In the genomic region with DNA sequence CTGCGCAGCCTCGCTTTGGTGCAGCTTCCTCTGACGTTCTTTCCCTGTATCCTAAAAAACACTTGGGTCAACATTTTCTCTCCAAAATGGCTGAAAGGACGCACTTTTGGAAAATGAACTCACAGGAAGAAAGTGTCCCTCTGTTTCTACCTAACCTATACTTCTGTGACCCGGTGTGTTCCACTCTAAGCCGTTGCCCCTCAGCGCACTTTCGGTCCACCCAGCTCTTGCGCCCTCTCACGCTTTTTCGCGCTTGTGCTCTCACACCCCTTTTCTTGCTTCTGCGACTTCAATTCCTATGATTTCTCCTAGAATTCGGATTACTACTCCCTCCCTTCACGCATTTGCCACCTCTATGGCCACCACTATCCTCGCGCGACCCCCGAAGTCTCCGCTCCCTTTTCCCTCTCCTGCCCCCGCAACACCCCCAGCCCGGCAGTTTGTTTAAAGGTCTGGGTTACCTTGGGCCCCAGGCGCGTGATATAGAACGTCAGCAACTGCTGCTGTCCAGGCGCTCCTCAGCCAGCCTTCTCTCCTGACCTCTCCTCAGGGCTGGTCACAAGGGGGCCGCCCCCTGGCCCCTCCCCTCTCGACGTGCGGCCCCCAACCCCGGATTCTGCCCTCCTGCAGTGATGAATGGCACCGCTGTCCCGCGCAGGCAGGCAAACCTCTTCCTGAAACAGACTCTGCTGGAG, we compare ENCODE assay signal across 8 cellular contexts. TPM values are rescaled to one million over a fixed set of nuclear protein-coding genes. Genes with fewer than 3 reads are reported as not detected.
DNase-seq lines count a peak whose midpoint lies in the region; ATAC-seq and TF ChIP-seq lines count a peak whose summit lies in the region.

USP51 (minus strand) TSS at position 534 of the 695 bp plus-strand sequence. CDS start 909 bp downstream, outside the sequence.

- 1% methylated on average over 22 to 29 of the region's 34 CpGs for WGBS in body of pancreas, 2 donors
- WGBS in sigmoid colon, 2 donors: 1% methylated on average over 34 of the region's 34 CpGs

- TF ChIP-seq POLR2A in Peyer's patch (IDR thresholded peaks at IDR 0.05): no peak
- TF ChIP-seq POLR2A in body of pancreas (IDR thresholded peaks at IDR 0.05): peak; percentile 19 to 66 (median 47)
- TF ChIP-seq POLR2A in sigmoid colon (IDR thresholded peaks at IDR 0.05): no peak

- DNase-seq in AG09309 (ENCODE audit: low read depth) (no peak), Peyer's patch (peak; percentile 25 to 62 (median 43)), body of pancreas (peak; percentile 31 to 66 (median 53)), sigmoid colon (peak; percentile 82), NCI-H187 (lab: John Stamatoyannopoulos, UW) (no peak)

- ATAC-seq in GM18508 (IDR thresholded peaks at IDR 0.05; ENCODE audit: insufficient read depth, unreplicated experiment): peak; percentile 34
- peak; percentile 50 for ATAC-seq in HG02981 (IDR thresholded peaks at IDR 0.05; ENCODE audit: unreplicated experiment)
- peak; percentile 57 for ATAC-seq in body of pancreas

- H3K9me3 ChIP-seq in Peyer's patch (no peaks in the 10 kb centered on the region), body of pancreas (no peaks in the 10 kb centered on the region), sigmoid colon (no peaks in the 10 kb centered on the region)

- intact Hi-C loops in body of pancreas (cut with DNase I): no loop called here
- intact Hi-C loops in sigmoid colon (cut with DNase I): no loop called here

- peak within 1 kb of the TSS; percentile 84 to 87 (median 86) for H3K27ac ChIP-seq in Peyer's patch
- H3K27ac ChIP-seq in body of pancreas: peak within 1 kb of the TSS; percentile 67 to 87 (median 82)
- peak within 1 kb of the TSS; percentile 90 to 94 (median 91) for H3K27ac ChIP-seq in sigmoid colon

- H3K36me3 ChIP-seq in Peyer's patch (no peaks in the 10 kb centered on the region), body of pancreas (replicated peaks in 1 of 2; ENCODE audit: insufficient read depth in 1 of 2, low read depth in 2 of 2) (no peaks in the 10 kb centered on the region), sigmoid colon (no peaks in the 10 kb centered on the region)

- TF ChIP-seq CTCF in AG09309 (IDR thresholded peaks at IDR 0.05; ENCODE audit: control insufficient read depth, insufficient read depth, low read depth, low read length, missing control alignments) (no peak), Peyer's patch (IDR thresholded peaks at IDR 0.05) (no peak), body of pancreas (IDR thresholded peaks at IDR 0.05) (peak in 2 of 7 experiments; percentile 0 to 14), sigmoid colon (IDR thresholded peaks at IDR 0.05) (no peak)

- H3K4me3 ChIP-seq in AG09309 (ENCODE audit: control insufficient read depth, low read depth, low read length): peak within 1 kb of the TSS; percentile 56
- H3K4me3 ChIP-seq in Peyer's patch: peak within 1 kb of the TSS; percentile 59 to 66 (median 62)
- H3K4me3 ChIP-seq in body of pancreas: peak within 1 kb of the TSS; percentile 51 to 53
- H3K4me3 ChIP-seq in iPS-11a (ENCODE audit: low read depth, low read length): peak within 1 kb of the TSS; percentile 67
- H3K4me3 ChIP-seq in sigmoid colon: peak within 1 kb of the TSS; percentile 50 to 67 (median 65)

- H3K27me3 ChIP-seq in Peyer's patch: no peaks in the 10 kb centered on the region
- no peaks in the 10 kb centered on the region for H3K27me3 ChIP-seq in body of pancreas
- no peaks in the 10 kb centered on the region for H3K27me3 ChIP-seq in sigmoid colon

- peak in 2 of 4 donors; percentile 25 to 32 for TF ChIP-seq EP300 in sigmoid colon (IDR thresholded peaks at IDR 0.05)

- H3K4me1 ChIP-seq in Peyer's patch (peaks cover 0 to 7% (median 0%) of the 10 kb centered on the region in 4 donors), body of pancreas (peaks cover 12% of the 10 kb centered on the region), sigmoid colon (peaks cover 0 to 12% (median 2%) of the 10 kb centered on the region in 4 donors)

RNA-seq across cellular contexts. Expression of gene USP51, which starts in this region (rescaled TPM):
- total RNA-seq in Peyer's patch: under 1 TPM; 0.18 to 0.83 (median 0.54) TPM
- total RNA-seq in body of pancreas: 1 to 10 TPM in 1 of 2 donors, under 1 TPM in 1; 0.99 to 1.6 TPM
- total RNA-seq in sigmoid colon: 1 to 10 TPM; 2.1 to 3.5 (median 2.6) TPM
- polyA plus RNA-seq in sigmoid colon: under 1 TPM; 0.23 to 0.60 (median 0.47) TPM

Comparison
In these comparisons a context has a peak if more than half of its experiments do, and no peak if none do; other contexts are left out.
1. Peak in DNase-seq, H3K4me3 ChIP-seq and H3K27ac ChIP-seq in Peyer's patch; RNA of the gene not detected or under 1 TPM.
2. DNase-seq: peak in body of pancreas (4 of 4) and sigmoid colon (single experiment); none in AG09309 (single experiment) and NCI-H187 (0 of 2).
3. POLR2A ChIP-seq: peak in body of pancreas (3 of 3); none in Peyer's patch (0 of 2) and sigmoid colon (0 of 2).
4. Peak in every context shown above with its lines, with median percentiles within 50 percentile points of each other: H3K4me3 ChIP-seq, ATAC-seq and H3K27ac ChIP-seq.